21 cellular contexts compared by ENCODE assay signal in genomic region chr13:51245583-51245982, GRCh38. TPM values are rescaled to one million over a fixed set of nuclear protein-coding genes. Genes with fewer than 3 reads are reported as not detected.
"Had no signal": no experiment of that assay in that cellular context is flagged by ENCODE, and none has a peak within 500 bp of the region (broad histone marks: within the 10 kb centered on the region; RNA-seq: fewer than 3 reads in every experiment).

No MANE protein-coding gene starts in this region.

- H3K4me1 Mint-ChIP-seq: activated naive CD8-positive, alpha-beta T cell treated with anti-CD3 and anti-CD28 coated beads, Interleukin-2, amount 50 U/mL, for 24 hours; naive B cell; stimulated activated effector memory CD8-positive, alpha-beta T cell treated with anti-CD3 and anti-CD28 coated beads, Interleukin-12 subunit alpha, Interleukin-12 subunit beta, amount 100 ng/mL, for 72 hours had no signal

- ATAC-seq: activated CD4-positive, CD25-positive, alpha-beta regulatory T cell treated with anti-CD3 and anti-CD28 coated beads, Interleukin-2, amount 50 U/mL, for 24 hours; activated naive CD8-positive, alpha-beta T cell treated with anti-CD3 and anti-CD28 coated beads, Interleukin-2, amount 50 U/mL, for 24 hours; activated T-cell treated with anti-CD3 and anti-CD28 coated beads, Interleukin-2, amount 50 U/mL, for 4 hours; left lung; right lobe of liver; stimulated activated effector memory CD8-positive, alpha-beta T cell treated with anti-CD3 and anti-CD28 coated beads, Interleukin-12 subunit alpha, Interleukin-12 subunit beta, amount 100 ng/mL, for 72 hours had no signal

- DNase-seq: activated CD4-positive, alpha-beta T cell treated with anti-CD3 and anti-CD28 coated beads, Interleukin-2, amount 50 U/mL, for 1 hour; activated CD8-positive, alpha-beta memory T cell treated with anti-CD3 and anti-CD28 coated beads, Interleukin-2, amount 50 U/mL, for 4 hours; activated naive CD4-positive, alpha-beta T cell treated with anti-CD3 and anti-CD28 coated beads for 36 hours; activated naive CD8-positive, alpha-beta T cell treated with anti-CD3 and anti-CD28 coated beads, Interleukin-2, amount 50 U/mL, for 24 hours; activated T-cell treated with anti-CD3 and anti-CD28 coated beads, Interleukin-2, amount 50 U/mL, for 4 hours; aorta; cerebellar nuclear complex; effector CD8-positive, alpha-beta T cell; left lung; naive B cell; right lobe of liver; stimulated activated CD4-positive, alpha-beta T cell treated with anti-CD3 and anti-CD28 coated beads, Interleukin-4, amount 100 ng/mL, for 1 hour; stomach; T1000; uterus had no signal

- H3K9me3 Mint-ChIP-seq: activated naive CD4-positive, alpha-beta T cell treated with anti-CD3 and anti-CD28 coated beads for 36 hours; activated naive CD8-positive, alpha-beta T cell treated with anti-CD3 and anti-CD28 coated beads, Interleukin-2, amount 50 U/mL, for 24 hours; activated T-cell treated with anti-CD3 and anti-CD28 coated beads, Interleukin-2, amount 50 U/mL, for 4 hours; naive B cell; neural crest cell; stimulated activated effector memory CD8-positive, alpha-beta T cell treated with anti-CD3 and anti-CD28 coated beads, Interleukin-12 subunit alpha, Interleukin-12 subunit beta, amount 100 ng/mL, for 72 hours had no signal

- H3K4me1 ChIP-seq: right lobe of liver, uterus had no signal

- H3K4me3 ChIP-seq: left lung, right lobe of liver, smooth muscle cell, stomach, uterus had no signal

- H3K27ac Mint-ChIP-seq: activated naive CD4-positive, alpha-beta T cell treated with anti-CD3 and anti-CD28 coated beads for 36 hours; activated naive CD8-positive, alpha-beta T cell treated with anti-CD3 and anti-CD28 coated beads, Interleukin-2, amount 50 U/mL, for 24 hours; progenitor cell of endocrine pancreas; stimulated activated effector memory CD8-positive, alpha-beta T cell treated with anti-CD3 and anti-CD28 coated beads, Interleukin-12 subunit alpha, Interleukin-12 subunit beta, amount 100 ng/mL, for 72 hours had no signal

- H3K27ac ChIP-seq: left lung, right lobe of liver, uterus had no signal

- H3K9me3 ChIP-seq: left lung, right lobe of liver, stomach, tibial nerve, uterus had no signal

- H3K36me3 ChIP-seq: left lung, right lobe of liver, stomach, tibial nerve, uterus had no signal

- H3K27me3 ChIP-seq: left lung, right lobe of liver, stomach, tibial nerve, uterus had no signal

- H3K4me2 ChIP-seq: smooth muscle cell had no signal

- H3K36me3 Mint-ChIP-seq: naive B cell; stimulated activated effector memory CD8-positive, alpha-beta T cell treated with anti-CD3 and anti-CD28 coated beads, Interleukin-12 subunit alpha, Interleukin-12 subunit beta, amount 100 ng/mL, for 72 hours had no signal

- H3K4me3 Mint-ChIP-seq: activated naive CD4-positive, alpha-beta T cell treated with anti-CD3 and anti-CD28 coated beads for 36 hours; activated naive CD8-positive, alpha-beta T cell treated with anti-CD3 and anti-CD28 coated beads, Interleukin-2, amount 50 U/mL, for 24 hours; activated T-cell treated with anti-CD3 and anti-CD28 coated beads, Interleukin-2, amount 50 U/mL, for 4 hours; neural crest cell; stimulated activated effector memory CD8-positive, alpha-beta T cell treated with anti-CD3 and anti-CD28 coated beads, Interleukin-12 subunit alpha, Interleukin-12 subunit beta, amount 100 ng/mL, for 72 hours had no signal

RNA-seq across cellular contexts. Expression of gene FAM124A, which starts 23.4 kb away (rescaled TPM):
- total RNA-seq: activated naive CD4-positive, alpha-beta T cell treated with anti-CD3 and anti-CD28 coated beads for 36 hours; smooth muscle cell had no signal
